In the genomic region with DNA sequence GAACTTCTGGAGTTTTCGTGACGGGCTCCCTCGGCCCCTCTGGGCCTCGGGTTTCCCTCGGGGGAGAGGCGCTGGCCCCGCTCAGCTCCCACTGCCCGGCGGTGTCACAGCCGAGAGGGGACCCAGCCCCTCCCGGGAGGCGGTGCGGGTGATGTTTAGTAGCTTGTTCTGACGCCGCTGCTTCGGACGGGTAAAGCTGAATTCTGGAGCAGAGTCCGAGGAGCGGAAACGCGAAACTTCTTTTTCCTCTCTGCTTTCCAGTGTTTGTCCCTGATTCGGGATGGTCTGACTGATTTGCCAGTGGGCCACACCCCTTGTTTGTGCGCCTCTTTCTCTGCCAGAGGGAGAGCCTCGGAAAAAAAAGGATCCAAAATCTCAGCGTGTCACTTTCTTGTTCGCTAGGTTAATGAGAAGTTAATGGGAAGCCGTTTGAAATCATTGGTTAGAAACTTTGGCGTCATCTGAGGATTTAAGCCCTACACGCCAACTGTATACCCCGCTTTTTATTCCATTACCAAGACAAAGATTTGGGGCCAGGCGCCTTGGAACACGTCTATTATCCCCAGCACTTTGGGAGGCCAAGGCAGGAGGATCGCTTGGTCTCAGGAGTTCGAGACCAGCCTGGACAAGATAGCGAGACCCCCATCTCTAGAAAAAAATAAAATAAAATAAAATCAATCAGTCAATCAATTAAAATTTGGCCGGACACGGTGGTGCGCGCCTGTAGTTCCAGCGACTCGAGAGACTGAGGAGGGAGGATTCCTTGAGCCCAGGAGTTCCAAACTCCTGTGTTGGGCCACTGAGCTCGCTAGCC, we compare ENCODE assay signal across 7 cellular contexts. TPM values are rescaled to one million over a fixed set of nuclear protein-coding genes. Genes with fewer than 3 reads are reported as not detected.
DNase-seq lines count a peak whose midpoint lies in the region; ATAC-seq lines count a peak whose summit lies in the region.

No MANE protein-coding gene starts in this region.

- H3K9me3 ChIP-seq in trophoblast cell (ENCODE audit: insufficient read depth, low read depth, low read length) = no peaks in the 10 kb centered on the region

- peak overlapping the region; percentile 43 for H3K18ac ChIP-seq in trophoblast cell (ENCODE audit: low read length)

- H4K12ac ChIP-seq in trophoblast cell (ENCODE audit: low read depth, low read length) = peak overlapping the region; percentile 76

- H3K9ac ChIP-seq in trophoblast cell (ENCODE audit: low read length) = peak overlapping the region; percentile 64

- peak overlapping the region; percentile 95 for H2AFZ ChIP-seq in trophoblast cell (ENCODE audit: insufficient read depth, low read length, poor library complexity)

- H4K8ac ChIP-seq in trophoblast cell (ENCODE audit: low read depth, low read length) = peak overlapping the region; percentile 89

- H3K79me2 ChIP-seq in trophoblast cell (ENCODE audit: control insufficient read depth, insufficient read depth, low read length, poor library complexity) = peaks cover 8% of the 10 kb centered on the region

- H4K91ac ChIP-seq in trophoblast cell (ENCODE audit: low read depth, low read length) = peak overlapping the region; percentile 77

- WGBS in trophoblast cell (ENCODE audit: extremely low coverage, insufficient coverage, insufficient read length) = no CpG with 5 or more reads among the region's 42 CpGs

- H3K14ac ChIP-seq in trophoblast cell (ENCODE audit: low read length) = peak overlapping the region; percentile 86

- no peak overlapping the region for H2AK5ac ChIP-seq in trophoblast cell (ENCODE audit: low read length)

- H2BK120ac ChIP-seq in trophoblast cell (ENCODE audit: insufficient read depth, low read length, poor library complexity) = peak overlapping the region; percentile 91

- H2BK12ac ChIP-seq in trophoblast cell (ENCODE audit: low read length) = peak overlapping the region; percentile 41

- H3K4ac ChIP-seq in trophoblast cell (ENCODE audit: low read depth, low read length) = no peak overlapping the region

- H3K27me3 ChIP-seq in trophoblast cell (ENCODE audit: insufficient read depth, low read length) = no peaks in the 10 kb centered on the region

- DNase-seq in NCI-H82 treated with DMSO at 0.1 percent for 48 hours (lab: John Stamatoyannopoulos, UW; ENCODE audit: unreplicated experiment) (peak; percentile 22), amniotic epithelial cell (ENCODE audit: low read depth) (peak; percentile 56), left cardiac atrium (peak; percentile 66), trophoblast cell (peak; percentile 57 to 72)
- DNase-seq in activated CD4-positive, CD25-positive, alpha-beta regulatory T cell treated with anti-CD3 and anti-CD28 coated beads, Interleukin-2, amount 50 U/mL, for 72 hours = no peak

- H3K4me2 ChIP-seq in trophoblast cell (ENCODE audit: low read length) = peak overlapping the region; percentile 90

- peak overlapping the region; percentile 59 for H3K27ac ChIP-seq in trophoblast cell (ENCODE audit: low read depth, low read length)

- H3K36me3 ChIP-seq in trophoblast cell (ENCODE audit: control insufficient read depth in 1 of 2, insufficient read depth in 2 of 2, low read length in 2 of 2) = peaks cover 5 to 6% of the 10 kb centered on the region in 2 experiments

- no peak overlapping the region for H3K23ac ChIP-seq in trophoblast cell (ENCODE audit: low read length)

- H2BK5ac ChIP-seq in trophoblast cell (ENCODE audit: low read depth, low read length, poor library complexity) = peak overlapping the region; percentile 77

- peak; percentile 15 for ATAC-seq in GM18498 (IDR thresholded peaks at IDR 0.05; ENCODE audit: unreplicated experiment)
- peak; percentile 14 for ATAC-seq in HG02870 (IDR thresholded peaks at IDR 0.05; ENCODE audit: unreplicated experiment)
- peak; percentile 46 to 63 for ATAC-seq in left cardiac atrium

- peaks cover 5 to 6% of the 10 kb centered on the region in 2 experiments for H3K4me1 ChIP-seq in trophoblast cell (ENCODE audit: control insufficient read depth in 1 of 2, insufficient read depth in 2 of 2, low read length in 2 of 2)

- peaks cover 10% of the 10 kb centered on the region for H3K79me1 ChIP-seq in trophoblast cell (ENCODE audit: low read length)

- peak overlapping the region; percentile 91 for H3K4me3 ChIP-seq in trophoblast cell (ENCODE audit: low read depth, low read length)

- intact Hi-C loops in left cardiac atrium (cut with DNase I) = no loop called here

RNA-seq across cellular contexts. Expression of a gene that starts 0.8 kb away (rescaled TPM):
- total RNA-seq in left cardiac atrium = 10 to 100 TPM; 12.5 to 14.2 TPM
- 25.8 and 26.0 TPM in 2 replicates for polyA plus RNA-seq in trophoblast cell (2013)

RNA-seq across cellular contexts. Expression of a gene that starts 14.4 kb away (rescaled TPM):
- 1 to 10 TPM; 7.2 to 9.4 TPM for total RNA-seq in left cardiac atrium
- polyA plus RNA-seq in trophoblast cell (2013) = 38.6 and 40.9 TPM in 2 replicates

RNA-seq across cellular contexts. Expression of a gene that starts 14.5 kb away (rescaled TPM):
- 1 to 10 TPM in 1 of 2 donors, under 1 TPM in 1; 0.44 to 3.3 TPM for total RNA-seq in left cardiac atrium
- polyA plus RNA-seq in trophoblast cell (2013) = 46.7 and 54.4 TPM in 2 replicates

RNA-seq across cellular contexts. Expression of a gene that starts 34.6 kb away (rescaled TPM):
- not detected for total RNA-seq in left cardiac atrium
- not detected in 2 replicates for polyA plus RNA-seq in trophoblast cell (2013)

RNA-seq across cellular contexts. Expression of a gene that starts 56.6 kb away (rescaled TPM):
- total RNA-seq in left cardiac atrium = 1 to 10 TPM; 1.8 to 2.8 TPM
- not detected in 2 replicates for polyA plus RNA-seq in trophoblast cell (2013)
